Comparison of ENCODE assay signal across 12 cellular contexts in the genomic region with DNA sequence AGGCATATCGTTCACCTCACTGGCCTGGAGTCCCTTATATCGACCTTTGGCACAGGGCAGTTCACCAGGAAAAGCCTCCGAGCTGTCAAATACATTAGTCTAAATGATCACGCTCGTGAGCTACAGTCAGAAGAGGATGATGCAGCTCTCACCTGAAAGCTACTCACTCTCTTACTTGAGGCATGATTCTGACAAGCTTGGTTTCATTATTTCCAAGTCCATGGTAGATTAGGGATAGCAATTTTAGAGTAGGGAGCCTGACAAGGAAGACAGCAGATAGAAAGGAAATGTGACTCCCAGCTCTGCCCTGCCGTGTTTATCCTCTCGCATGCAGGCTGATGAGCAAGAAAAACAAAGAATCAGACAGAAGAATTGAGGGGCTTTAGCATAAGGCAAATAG.
"Had no signal": no experiment of that assay in that cellular context is flagged by ENCODE, and none has a peak within 500 bp of the region (broad histone marks: within the 10 kb centered on the region; RNA-seq: fewer than 3 reads in every experiment).

No MANE protein-coding gene starts in this region.

- H3K36me3 ChIP-seq: esophagus squamous epithelium, ovary, sigmoid colon, thyroid gland had no signal

- H3K36me3 Mint-ChIP-seq: stimulated activated effector memory CD8-positive, alpha-beta T cell treated with anti-CD3 and anti-CD28 coated beads, Interleukin-12 subunit alpha, Interleukin-12 subunit beta, amount 100 ng/mL, for 72 hours had no signal

- H3K4me3 ChIP-seq: esophagus squamous epithelium, ovary, sigmoid colon, thyroid gland had no signal

- H3K9me3 ChIP-seq: esophagus squamous epithelium, ovary, sigmoid colon, thyroid gland had no signal

- ATAC-seq: stimulated activated effector memory CD8-positive, alpha-beta T cell treated with anti-CD3 and anti-CD28 coated beads, Interleukin-12 subunit alpha, Interleukin-12 subunit beta, amount 100 ng/mL, for 72 hours had no signal

- H3K4me3 Mint-ChIP-seq: activated naive CD4-positive, alpha-beta T cell treated with anti-CD3 and anti-CD28 coated beads for 36 hours; neural crest cell; stimulated activated effector memory CD8-positive, alpha-beta T cell treated with anti-CD3 and anti-CD28 coated beads, Interleukin-12 subunit alpha, Interleukin-12 subunit beta, amount 100 ng/mL, for 72 hours had no signal

- H3K4me1 Mint-ChIP-seq: stimulated activated effector memory CD8-positive, alpha-beta T cell treated with anti-CD3 and anti-CD28 coated beads, Interleukin-12 subunit alpha, Interleukin-12 subunit beta, amount 100 ng/mL, for 72 hours had no signal

- H3K27ac Mint-ChIP-seq: activated naive CD4-positive, alpha-beta T cell treated with anti-CD3 and anti-CD28 coated beads for 36 hours; activated T-helper 2 cell treated with anti-CD3 and anti-CD28 coated beads, Interferon-gamma antibody, Interleukin-2, Interleukin-4, amounts not matched to agents 10 μg/mL and 5 μg/mL and 100 μg/mL, durations not matched to agents 14 hours and 24 hours and 36 hours; stimulated activated effector memory CD8-positive, alpha-beta T cell treated with anti-CD3 and anti-CD28 coated beads, Interleukin-12 subunit alpha, Interleukin-12 subunit beta, amount 100 ng/mL, for 72 hours had no signal

- DNase-seq: activated CD4-positive, alpha-beta T cell treated with anti-CD3 and anti-CD28 coated beads, Interleukin-2, amount 50 U/mL, for 4 hours; activated CD4-positive, CD25-positive, alpha-beta regulatory T cell treated with anti-CD3 and anti-CD28 coated beads, Interleukin-2, amount 50 U/mL, for 72 hours; activated naive CD4-positive, alpha-beta T cell treated with anti-CD3 and anti-CD28 coated beads for 36 hours; esophagus squamous epithelium; hypothalamus; kidney glomerular epithelial cell; ovary; sigmoid colon; thyroid gland had no signal

- H3K27me3 ChIP-seq: ovary, sigmoid colon, thyroid gland had no signal

- H3K4me1 ChIP-seq: esophagus squamous epithelium, thyroid gland had no signal

- H3K9me3 Mint-ChIP-seq: activated naive CD4-positive, alpha-beta T cell treated with anti-CD3 and anti-CD28 coated beads for 36 hours; activated T-helper 2 cell treated with anti-CD3 and anti-CD28 coated beads, Interferon-gamma antibody, Interleukin-2, Interleukin-4, amounts not matched to agents 10 μg/mL and 5 μg/mL and 100 μg/mL, durations not matched to agents 14 hours and 24 hours and 36 hours; neural crest cell; stimulated activated effector memory CD8-positive, alpha-beta T cell treated with anti-CD3 and anti-CD28 coated beads, Interleukin-12 subunit alpha, Interleukin-12 subunit beta, amount 100 ng/mL, for 72 hours had no signal

- H3K27ac ChIP-seq: esophagus squamous epithelium, ovary, sigmoid colon, thyroid gland had no signal
